Comparison of ENCODE assay signal across 10 cellular contexts in genomic region chr1:150627821-150628410, GRCh38. TPM values are rescaled to one million over a fixed set of nuclear protein-coding genes. Genes with fewer than 3 reads are reported as not detected.
A peak's percentile ranks its signal among the peaks of the same experiment; 100 is the strongest.
DNase-seq lines count a peak whose midpoint lies in the region; FAIRE-seq and TF ChIP-seq lines count a peak whose summit lies in the region.
"Had no signal": no experiment of that assay in that cellular context is flagged by ENCODE, and none has a peak within 500 bp of the region (broad histone marks: within the 10 kb centered on the region; RNA-seq: fewer than 3 reads in every experiment).

No MANE protein-coding gene starts in this region.

- H3K27me3 ChIP-seq in HUES48 (ENCODE audit: control insufficient read depth, insufficient read depth, low read length) (no peaks in the 10 kb centered on the region), muscle layer of duodenum (ENCODE audit: low read depth, low read length) (no peaks in the 10 kb centered on the region), tibial artery (no peaks in the 10 kb centered on the region), small intestine (ENCODE audit: control insufficient read depth in 2 of 2, insufficient read depth in 2 of 2, low read length in 2 of 2) (no peaks in the 10 kb centered on the region)

- H3K27ac ChIP-seq in HUES48 (ENCODE audit: low read depth, low read length) = peak overlapping the region; percentile 95
- no peak overlapping the region for H3K27ac ChIP-seq in coronary artery
- peak overlapping the region; percentile 98 for H3K27ac ChIP-seq in muscle layer of duodenum (ENCODE audit: low read length)
- H3K27ac ChIP-seq in tibial artery = peak overlapping the region in 1 of 2 donors; percentile 94
- H3K27ac ChIP-seq in small intestine (ENCODE audit: low read depth in 1 of 2, low read length in 1 of 2) = no peak overlapping the region

- TF ChIP-seq CTCF in AG10803 (conservative IDR thresholded peaks at IDR 0.05; ENCODE audit: low read length) (no peak), coronary artery (IDR thresholded peaks at IDR 0.05) (no peak), tibial artery (IDR thresholded peaks at IDR 0.05) (no peak)

- 62 to 78% (median 66%) methylated on average over 5 of the region's 5 CpGs for WGBS in small intestine, 3 donors

- H3K4me1 ChIP-seq in HUES48 (ENCODE audit: control insufficient read depth, insufficient read depth, low read length) (peaks cover 25% of the 10 kb centered on the region), muscle layer of duodenum (ENCODE audit: control insufficient read depth in 1 of 2, insufficient read depth in 2 of 2, low read length in 2 of 2) (peaks cover 7 to 19% of the 10 kb centered on the region in 2 donors), tibial artery (peaks cover 4 to 26% (median 13%) of the 10 kb centered on the region in 4 donors), small intestine (ENCODE audit: control insufficient read depth in 2 of 2, insufficient read depth in 1 of 2, low read depth in 1 of 2, low read length in 1 of 2) (peaks cover 0 to 1% of the 10 kb centered on the region in 2 donors)

- peak overlapping the region; percentile 88 for H3K4me3 ChIP-seq in AG10803 (ENCODE audit: low read length)
- H3K4me3 ChIP-seq in HUES48 (ENCODE audit: low read depth, low read length) = peak overlapping the region; percentile 92
- peak overlapping the region; percentile 72 for H3K4me3 ChIP-seq in coronary artery
- peak overlapping the region; percentile 68 to 93 for H3K4me3 ChIP-seq in muscle layer of duodenum (ENCODE audit: low read depth in 1 of 2, low read length in 2 of 2)
- H3K4me3 ChIP-seq in tibial artery = peak overlapping the region in 1 of 2 donors; percentile 62
- peak overlapping the region in 1 of 2 donors; percentile 64 for H3K4me3 ChIP-seq in small intestine (ENCODE audit: low read depth in 1 of 2, low read length in 2 of 2)

- intact Hi-C loops in tibial artery (cut with DNase I; ENCODE audit: low total_unique reads) = loop anchor here (2.0 to 5.0 kb wide), 2 partner anchors 67 to 261 kb away; no protein-coding TSS in a partner anchor

- DNase-seq in AG10803 (ENCODE audit: low read depth) = no peak
- no peak for DNase-seq in coronary artery (ENCODE audit: low spot score)
- DNase-seq in tibial artery = no peak
- no peak for DNase-seq in small intestine
- no peak for DNase-seq in activated CD8-positive, alpha-beta memory T cell treated with anti-CD3 and anti-CD28 coated beads, Interleukin-2, amount 50 U/mL, for 48 hours
- no peak for DNase-seq in HUDEP-2 (lab: John Stamatoyannopoulos, UW; ENCODE audit: unreplicated experiment in 76 of 76)
- DNase-seq: immature natural killer cell, NCI-H2227 treated with DMSO at 0.1 percent for 48 hours had no signal

- H3K9ac ChIP-seq in HUES48 (ENCODE audit: low read depth, low read length) = peak overlapping the region; percentile 75

- H3K36me3 ChIP-seq in HUES48 (ENCODE audit: control insufficient read depth, insufficient read depth, low read length) = peaks cover 52% of the 10 kb centered on the region
- H3K36me3 ChIP-seq in muscle layer of duodenum (ENCODE audit: control insufficient read depth in 1 of 2, insufficient read depth in 2 of 2, low read length in 2 of 2) = peaks cover 29 to 40% of the 10 kb centered on the region in 2 donors
- H3K36me3 ChIP-seq in tibial artery = peaks cover 39 to 46% (median 41%) of the 10 kb centered on the region in 3 donors
- peaks cover 9 to 21% of the 10 kb centered on the region in 2 donors for H3K36me3 ChIP-seq in small intestine (ENCODE audit: control insufficient read depth in 2 of 2, insufficient read depth in 2 of 2, low read length in 2 of 2)

- no peaks in the 10 kb centered on the region for H3K9me3 ChIP-seq in HUES48 (ENCODE audit: control insufficient read depth, insufficient read depth, low read length)
- H3K9me3 ChIP-seq in muscle layer of duodenum (ENCODE audit: control insufficient read depth in 1 of 2, low read length in 2 of 2) = no peaks in the 10 kb centered on the region
- no peaks in the 10 kb centered on the region for H3K9me3 ChIP-seq in tibial artery
- H3K9me3 ChIP-seq in small intestine (ENCODE audit: control insufficient read depth, low read depth) = no peaks in the 10 kb centered on the region

- no peak for FAIRE-seq in small intestine (lab: Jason Lieb, UNC)

RNA-seq across cellular contexts. Expression of gene ENSA, which starts 1.5 kb away (rescaled TPM):
- polyA plus RNA-seq in small intestine = 100 to 1,000 TPM; 143 to 188 (median 160) TPM

RNA-seq across cellular contexts. Expression of gene MCL1, which starts 48.5 kb away (rescaled TPM):
- 100 to 1,000 TPM in 2 of 3 donors, 10 to 100 TPM in 1; 87.0 to 110 (median 101) TPM for polyA plus RNA-seq in small intestine

Comparison
In these comparisons a context has a peak if more than half of its experiments do, and no peak if none do; other contexts are left out.
1. H3K27ac ChIP-seq: peak in HUES48 (single experiment) and muscle layer of duodenum (single experiment); none in coronary artery (0 of 2) and small intestine (0 of 2).